ENCODE assay signal across 20 cellular contexts in genomic region chr15:66016199-66016598, GRCh38.
"Had no signal": no experiment of that assay in that cellular context is flagged by ENCODE, and none has a peak within 500 bp of the region (broad histone marks: within the 10 kb centered on the region; RNA-seq: fewer than 3 reads in every experiment).

No MANE protein-coding gene starts in this region.

- FAIRE-seq: endometrium, keratinocyte, urothelium cell line had no signal

- H3K9me3 ChIP-seq: right lobe of liver, stomach, suprapubic skin had no signal

- ATAC-seq: foreskin keratinocyte; natural killer cell treated with Interleukin-12 subunit alpha and Interleukin-12 subunit beta and Interleukin-15 and Interleukin-18, amount 100 ng/mL, for 72 hours; right lobe of liver; stimulated activated effector memory CD8-positive, alpha-beta T cell treated with anti-CD3 and anti-CD28 coated beads, Interleukin-12 subunit alpha, Interleukin-12 subunit beta, amount 100 ng/mL, for 72 hours had no signal

- H3K27ac Mint-ChIP-seq: activated CD4-positive, alpha-beta memory T cell treated with anti-CD3 and anti-CD28 coated beads for 36 hours; activated naive CD4-positive, alpha-beta T cell treated with anti-CD3 and anti-CD28 coated beads, Interleukin-2, amount 10 ng/mL, durations not matched to agents 7 days and 5 days; natural killer cell treated with Interleukin-12 subunit alpha and Interleukin-12 subunit beta and Interleukin-15 and Interleukin-18, amount 100 ng/mL, for 72 hours; stimulated activated effector memory CD8-positive, alpha-beta T cell treated with anti-CD3 and anti-CD28 coated beads, Interleukin-12 subunit alpha, Interleukin-12 subunit beta, amount 100 ng/mL, for 72 hours had no signal

- H3K36me3 ChIP-seq: cardiac muscle cell, right lobe of liver, stomach, suprapubic skin, tibial nerve had no signal

- H3K4me3 ChIP-seq: cardiac muscle cell, right lobe of liver, skin epidermis, stomach, suprapubic skin, tibial nerve had no signal

- H3K4me3 Mint-ChIP-seq: activated CD4-positive, alpha-beta memory T cell treated with anti-CD3 and anti-CD28 coated beads for 36 hours; activated naive CD4-positive, alpha-beta T cell treated with anti-CD3 and anti-CD28 coated beads, Interleukin-2, amount 10 ng/mL, durations not matched to agents 7 days and 5 days; natural killer cell treated with Interleukin-12 subunit alpha and Interleukin-12 subunit beta and Interleukin-15 and Interleukin-18, amount 100 ng/mL, for 72 hours; stimulated activated effector memory CD8-positive, alpha-beta T cell treated with anti-CD3 and anti-CD28 coated beads, Interleukin-12 subunit alpha, Interleukin-12 subunit beta, amount 100 ng/mL, for 72 hours had no signal

- H3K27ac ChIP-seq: cardiac muscle cell, foreskin keratinocyte, parathyroid adenoma, right lobe of liver, skin epidermis, stomach, suprapubic skin, tibial nerve had no signal

- H3K27me3 ChIP-seq: cardiac muscle cell, right lobe of liver, tibial nerve had no signal

- H3K9ac ChIP-seq: parathyroid adenoma had no signal

- DNase-seq: activated CD4-positive, alpha-beta memory T cell treated with anti-CD3 and anti-CD28 coated beads for 36 hours; activated CD4-positive, alpha-beta T cell treated with anti-CD3 and anti-CD28 coated beads for 48 hours; activated effector memory CD4-positive, alpha-beta T cell treated with anti-CD3 and anti-CD28 coated beads, Interleukin-2, amount 50 U/mL, for 16 hours; activated naive CD4-positive, alpha-beta T cell treated with anti-CD3 and anti-CD28 coated beads, Interleukin-2, amount 10 ng/mL, durations not matched to agents 7 days and 5 days; foreskin keratinocyte; midbrain; nucleus accumbens; right lobe of liver; stimulated activated CD4-positive, alpha-beta T cell treated with anti-CD3 and anti-CD28 coated beads, Interleukin-2, amount 100 ng/mL, for 24 hours; stomach had no signal

- H3K4me1 ChIP-seq: foreskin keratinocyte, parathyroid adenoma, right lobe of liver, stomach, suprapubic skin, tibial nerve had no signal

- H3K4me1 Mint-ChIP-seq: activated naive CD4-positive, alpha-beta T cell treated with anti-CD3 and anti-CD28 coated beads, Interleukin-2, amount 10 ng/mL, durations not matched to agents 7 days and 5 days had no signal

- H3K9me3 Mint-ChIP-seq: activated naive CD4-positive, alpha-beta T cell treated with anti-CD3 and anti-CD28 coated beads, Interleukin-2, amount 10 ng/mL, durations not matched to agents 7 days and 5 days; natural killer cell treated with Interleukin-12 subunit alpha and Interleukin-12 subunit beta and Interleukin-15 and Interleukin-18, amount 100 ng/mL, for 72 hours had no signal

- H3K36me3 Mint-ChIP-seq: activated CD4-positive, alpha-beta memory T cell treated with anti-CD3 and anti-CD28 coated beads for 36 hours; activated naive CD4-positive, alpha-beta T cell treated with anti-CD3 and anti-CD28 coated beads, Interleukin-2, amount 10 ng/mL, durations not matched to agents 7 days and 5 days; natural killer cell treated with Interleukin-12 subunit alpha and Interleukin-12 subunit beta and Interleukin-15 and Interleukin-18, amount 100 ng/mL, for 72 hours; stimulated activated effector memory CD8-positive, alpha-beta T cell treated with anti-CD3 and anti-CD28 coated beads, Interleukin-12 subunit alpha, Interleukin-12 subunit beta, amount 100 ng/mL, for 72 hours had no signal
